In the genomic region with DNA sequence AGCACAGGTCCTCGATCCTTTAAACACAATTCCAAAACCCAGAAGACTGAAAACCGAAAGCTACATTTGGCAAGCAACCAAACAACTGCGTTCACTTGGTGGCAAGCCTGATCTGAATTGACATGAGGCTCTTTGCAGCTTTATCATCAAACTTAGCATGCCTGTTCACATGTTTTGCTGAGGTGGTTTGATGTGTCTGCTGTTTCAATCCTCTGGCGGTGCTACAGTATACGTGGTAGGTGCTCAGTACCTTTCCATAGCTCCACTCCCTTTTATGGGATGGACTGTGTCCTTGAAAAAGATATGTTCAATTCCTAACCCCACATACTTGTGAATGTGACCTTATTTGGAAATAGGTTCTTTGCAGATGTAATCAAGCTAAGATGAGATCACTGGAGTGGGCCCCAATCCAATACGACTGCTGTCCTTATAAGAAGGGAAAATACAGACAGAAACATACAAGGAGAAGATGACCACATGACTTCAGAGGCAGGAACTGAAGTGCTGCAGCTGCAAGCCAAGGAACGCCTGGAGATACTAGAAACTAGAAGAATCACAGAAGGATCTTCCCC, we compare ENCODE assay signal across 10 cellular contexts. TPM values are rescaled to one million over a fixed set of nuclear protein-coding genes. Genes with fewer than 3 reads are reported as not detected.
DNase-seq lines count a peak whose midpoint lies in the region; ATAC-seq and TF ChIP-seq lines count a peak whose summit lies in the region.
"Had no signal": no experiment of that assay in that cellular context is flagged by ENCODE, and none has a peak within 500 bp of the region (broad histone marks: within the 10 kb centered on the region; RNA-seq: fewer than 3 reads in every experiment).

No MANE protein-coding gene starts in this region.

- no peak overlapping the region for H3K4ac ChIP-seq in mesenchymal stem cell (ENCODE audit: low read depth in 1 of 2, low read length in 2 of 2)

- H3K4me3 Mint-ChIP-seq in chondrocyte (ENCODE audit: unreplicated experiment), result peak overlapping the region; percentile 43
- H3K4me3 Mint-ChIP-seq: activated naive CD8-positive, alpha-beta T cell had no signal

- no peak overlapping the region for H2BK15ac ChIP-seq in mesenchymal stem cell (ENCODE audit: low read depth, poor library complexity, severe bottlenecking)

- ATAC-seq in GM18868 (IDR thresholded peaks at IDR 0.05; ENCODE audit: unreplicated experiment), result no peak

- CTCF ChIA-PET in AG04449 (lab: Yijun Ruan, JAX), result interaction anchor here (0.8 to 1.7 kb wide), 5 partner anchors 8 to 42 kb away, joined by 3 to 11 read pairs (median 4); a partner anchor contains a TSS

- no peaks in the 10 kb centered on the region for H3K27me3 ChIP-seq in mesenchymal stem cell (ENCODE audit: control insufficient read depth in 1 of 2, insufficient read depth in 1 of 2, low read length in 2 of 2)

- peak overlapping the region; percentile 79 for H3K9ac ChIP-seq in mesenchymal stem cell (ENCODE audit: low read length)
- H3K9ac ChIP-seq: KMS-11 had no signal

- H2BK12ac ChIP-seq in mesenchymal stem cell (ENCODE audit: low read length in 2 of 2), result no peak overlapping the region

- peak overlapping the region; percentile 16; the same call in 1 of the 2 replicates for H3K4me3 ChIP-seq in AG04449 (ENCODE audit: low read depth, low read length)
- H3K4me3 ChIP-seq in HFF-Myc (replicated peaks; ENCODE audit: low read depth, low read length), result no peak overlapping the region
- peak overlapping the region in 1 of 2 experiments; percentile 15 for H3K4me3 ChIP-seq in mesenchymal stem cell (ENCODE audit: insufficient read depth in 1 of 2, low read depth in 1 of 2, low read length in 2 of 2)

- H3K14ac ChIP-seq in mesenchymal stem cell (ENCODE audit: low read length in 2 of 2), result no peak overlapping the region

- no peaks in the 10 kb centered on the region for H3K9me3 ChIP-seq in mesenchymal stem cell (ENCODE audit: control insufficient read depth, low read length)

- no peaks in the 10 kb centered on the region for H3K9me3 Mint-ChIP-seq in chondrocyte (ENCODE audit: low read depth)

- H4K8ac ChIP-seq in mesenchymal stem cell (ENCODE audit: low read length), result peak overlapping the region; percentile 12

- no peak overlapping the region for H2BK120ac ChIP-seq in mesenchymal stem cell (ENCODE audit: low read depth, low read length)

- H3K36me3 ChIP-seq in mesenchymal stem cell (ENCODE audit: control insufficient read depth in 1 of 2, insufficient read depth in 2 of 2, low read depth in 1 of 2, low read length in 2 of 2), result no peaks in the 10 kb centered on the region

- no peak overlapping the region for H2BK5ac ChIP-seq in mesenchymal stem cell (ENCODE audit: low read depth, low read length, poor library complexity, severe bottlenecking)

- H3K4me2 ChIP-seq in mesenchymal stem cell (ENCODE audit: low read length, poor library complexity, severe bottlenecking), result no peak overlapping the region
- H3K4me2 ChIP-seq: KMS-11 had no signal

- no peak overlapping the region for H3K23ac ChIP-seq in mesenchymal stem cell (ENCODE audit: low read length in 2 of 2)

- H3K36me3 Mint-ChIP-seq in chondrocyte (ENCODE audit: low read depth), result no peaks in the 10 kb centered on the region

- peak overlapping the region in 1 of 2 experiments; percentile 45 for H3K18ac ChIP-seq in mesenchymal stem cell (ENCODE audit: low read depth in 1 of 2, low read length in 2 of 2)

- TF ChIP-seq CTCF in AG04449 (IDR thresholded peaks at IDR 0.05; ENCODE audit: insufficient read depth, low read length, missing control alignments), result no peak
- TF ChIP-seq CTCF in HFF-Myc (IDR thresholded peaks at IDR 0.05; ENCODE audit: low read depth, low read length, missing control alignments), result no peak
- TF ChIP-seq CTCF in chondrocyte (IDR thresholded peaks at IDR 0.05), result no peak

- H3K27ac ChIP-seq in mesenchymal stem cell (ENCODE audit: low read length, poor library complexity, severe bottlenecking), result peak overlapping the region; percentile 27
- H3K27ac ChIP-seq: KMS-11 had no signal

- H3K27me3 Mint-ChIP-seq in chondrocyte (ENCODE audit: low read depth), result no peaks in the 10 kb centered on the region
- H3K27me3 Mint-ChIP-seq: activated naive CD8-positive, alpha-beta T cell had no signal

- no peak overlapping the region for H2AK5ac ChIP-seq in mesenchymal stem cell (ENCODE audit: low read length, severe bottlenecking)

- 78% methylated on average over 7 of the region's 7 CpGs for WGBS in mesenchymal stem cell

- peaks cover 42% of the 10 kb centered on the region for H3K79me1 ChIP-seq in mesenchymal stem cell (replicated peaks; ENCODE audit: low read length, poor library complexity, severe bottlenecking)

- no peak overlapping the region for H2AFZ ChIP-seq in mesenchymal stem cell (ENCODE audit: low read depth, low read length)

- H3K4me1 ChIP-seq in mesenchymal stem cell (ENCODE audit: control insufficient read depth, insufficient read depth, low read depth, low read length), result peaks cover 2% of the 10 kb centered on the region

- H3K4me1 Mint-ChIP-seq in chondrocyte (ENCODE audit: low read depth), result peaks cover 57% of the 10 kb centered on the region

- DNase-seq in AG04449 (ENCODE audit: low read depth, low spot score) (peak; percentile 78), HFF-Myc (ENCODE audit: extremely low read depth, low read depth) (peak; percentile 82), chondrocyte (ENCODE audit: low spot score) (no peak), mesenchymal stem cell (peak; percentile 87), SHP77 treated with DMSO at 0.1 percent for 48 hours (lab: John Stamatoyannopoulos, UW) (no peak), NCI-H1092 (lab: John Stamatoyannopoulos, UW) (no peak), cerebellar cortex (ENCODE audit: low spot score) (no peak)

- peak overlapping the region; percentile 30 for H3K27ac Mint-ChIP-seq in chondrocyte (ENCODE audit: unreplicated experiment)
- H3K27ac Mint-ChIP-seq: activated naive CD8-positive, alpha-beta T cell had no signal

- POLR2A ChIA-PET in AG04449 (lab: Yijun Ruan, JAX), result no interaction called here

- no peak overlapping the region for H4K91ac ChIP-seq in mesenchymal stem cell (ENCODE audit: low read length)

RNA-seq across cellular contexts. Expression of a gene that starts 33.4 kb away (rescaled TPM):
- 58.9 to 61.8 TPM (median 59.3 TPM) in 3 replicates for total RNA-seq in chondrocyte
- polyA plus RNA-seq in mesenchymal stem cell (2013, experiment 1 of 2), result 29.8 TPM
- polyA plus RNA-seq in mesenchymal stem cell (2013, experiment 2 of 2), result 30.0 TPM

Comparison
In these comparisons a context has a peak if more than half of its experiments do, and no peak if none do; other contexts are left out.
1. DNase-seq: peak in AG04449 (single experiment), HFF-Myc (single experiment) and mesenchymal stem cell (single experiment); none in chondrocyte (single experiment), SHP77 treated with DMSO at 0.1 percent for 48 hours (single experiment), NCI-H1092 (single experiment) and cerebellar cortex (single experiment).